Comparison of ENCODE assay signal across 8 cellular contexts in genomic region chr22:45208993-45209838, GRCh38. TPM values are rescaled to one million over a fixed set of nuclear protein-coding genes. Genes with fewer than 3 reads are reported as not detected.
A peak's percentile ranks its signal among the peaks of the same experiment; 100 is the strongest.
DNase-seq lines count a peak whose midpoint lies in the region; ATAC-seq and TF ChIP-seq lines count a peak whose summit lies in the region.

No MANE protein-coding gene starts in this region.

- DNase-seq in ELR (ENCODE audit: low read depth) = peak; percentile 82
- peak; percentile 18 for DNase-seq in NCI-H1105 treated with DMSO at 0.1 percent for 48 hours (lab: John Stamatoyannopoulos, UW)
- peak in 1 of 2 donors; percentile 70 for DNase-seq in activated naive CD4-positive, alpha-beta T cell treated with anti-CD3 and anti-CD28 coated beads, Interleukin-2, amount 50 U/mL, for 72 hours (ENCODE audit: low spot score in 2 of 2)
- DNase-seq in left ventricle myocardium inferior = no peak
- peak; percentile 25 for DNase-seq in stimulated activated CD4-positive, alpha-beta T cell treated with anti-CD3 and anti-CD28 coated beads, Interleukin-12 subunit alpha, Interleukin-12 subunit beta, amount 100 ng/mL, for 4 hours
- no peak for DNase-seq in AML-193 (lab: John Stamatoyannopoulos, UW)

- no peaks in the 10 kb centered on the region for H3K9me3 ChIP-seq in left ventricle myocardium inferior (replicated peaks)

- peak; percentile 13 to 24 for ATAC-seq in activated naive CD4-positive, alpha-beta T cell treated with anti-CD3 and anti-CD28 coated beads, Interleukin-2, amount 50 U/mL, for 72 hours
- ATAC-seq in GM18502 (IDR thresholded peaks at IDR 0.05; ENCODE audit: poor library complexity, unreplicated experiment) (no peak), HG03378 (IDR thresholded peaks at IDR 0.05; ENCODE audit: unreplicated experiment) (no peak)

- peaks cover 21% of the 10 kb centered on the region for H3K4me1 ChIP-seq in left ventricle myocardium inferior

- TF ChIP-seq CTCF in left ventricle myocardium inferior (IDR thresholded peaks at IDR 0.05; ENCODE audit: borderline replicate concordance) = peak; percentile 49

- peaks cover 9% of the 10 kb centered on the region for H3K27me3 ChIP-seq in left ventricle myocardium inferior (ENCODE audit: low read depth)

- H3K27ac ChIP-seq in left ventricle myocardium inferior (replicated peaks) = no peak overlapping the region

- H3K36me3 ChIP-seq in left ventricle myocardium inferior = peaks cover 10% of the 10 kb centered on the region

- no peak overlapping the region for H3K4me3 ChIP-seq in left ventricle myocardium inferior

- no peaks in the 10 kb centered on the region for H3K36me3 Mint-ChIP-seq in activated naive CD4-positive, alpha-beta T cell treated with anti-CD3 and anti-CD28 coated beads, Interleukin-2, amount 50 U/mL, for 72 hours

- H3K27ac Mint-ChIP-seq in activated naive CD4-positive, alpha-beta T cell treated with anti-CD3 and anti-CD28 coated beads, Interleukin-2, amount 50 U/mL, for 72 hours = no peak overlapping the region

- intact Hi-C loops in left ventricle myocardium inferior (cut with micrococcal nuclease) = no loop called here

- H3K9me3 Mint-ChIP-seq in activated naive CD4-positive, alpha-beta T cell treated with anti-CD3 and anti-CD28 coated beads, Interleukin-2, amount 50 U/mL, for 72 hours = no peaks in the 10 kb centered on the region

RNA-seq across cellular contexts. Expression of gene KIAA0930, which starts 31.5 kb away (rescaled TPM):
- 10 to 100 TPM; 12.5 to 16.5 TPM for total RNA-seq in activated naive CD4-positive, alpha-beta T cell treated with anti-CD3 and anti-CD28 coated beads, Interleukin-2, amount 50 U/mL, for 72 hours
- total RNA-seq in left ventricle myocardium inferior = 18.6 TPM

RNA-seq across cellular contexts. Expression of gene NUP50, which starts 45.5 kb away (rescaled TPM):
- 100 to 1,000 TPM; 152 to 159 TPM for total RNA-seq in activated naive CD4-positive, alpha-beta T cell treated with anti-CD3 and anti-CD28 coated beads, Interleukin-2, amount 50 U/mL, for 72 hours
- total RNA-seq in left ventricle myocardium inferior = 12.9 TPM

Comparison
In these comparisons a context has a peak if more than half of its experiments do, and no peak if none do; other contexts are left out.
1. DNase-seq: peak in ELR (single experiment), NCI-H1105 treated with DMSO at 0.1 percent for 48 hours (single experiment) and stimulated activated CD4-positive, alpha-beta T cell treated with anti-CD3 and anti-CD28 coated beads, Interleukin-12 subunit alpha, Interleukin-12 subunit beta, amount 100 ng/mL, for 4 hours (single experiment); none in left ventricle myocardium inferior (single experiment) and AML-193 (0 of 2).
2. ATAC-seq: peak in activated naive CD4-positive, alpha-beta T cell treated with anti-CD3 and anti-CD28 coated beads, Interleukin-2, amount 50 U/mL, for 72 hours (2 of 2); none in GM18502 (single experiment) and HG03378 (single experiment).
3. RNA of gene NUP50, which starts 45.5 kb away (total RNA-seq): 152 to 159 TPM in activated naive CD4-positive, alpha-beta T cell treated with anti-CD3 and anti-CD28 coated beads, Interleukin-2, amount 50 U/mL, for 72 hours; 12.9 TPM in left ventricle myocardium inferior (single experiment); every median in the first group is over 10 times any median in the second.